ENCODE assay signal across 8 cellular contexts in genomic region chr3:123447749-123448502, GRCh38. TPM values are rescaled to one million over a fixed set of nuclear protein-coding genes. Genes with fewer than 3 reads are reported as not detected.
DNase-seq lines count a peak whose midpoint lies in the region; ATAC-seq, FAIRE-seq and TF ChIP-seq lines count a peak whose summit lies in the region.

No MANE protein-coding gene starts in this region.

- H3K27ac ChIP-seq in A549 (peak overlapping the region in 1 of 2 experiments; percentile 37; a peak in 1 of 6 replicates), HL-60 (replicated peaks) (no peak overlapping the region)

- TF ChIP-seq CTCF in A549 (IDR thresholded peaks at IDR 0.05) (peak; percentile 48; the same call in 2 of the 3 replicates), HL-60 (IDR thresholded peaks at IDR 0.05; ENCODE audit: insufficient read depth, low read length) (no peak)

- H3K9me3 Mint-ChIP-seq in activated T-helper 17 cell treated with anti-CD3 and anti-CD28 coated beads, Interleukin-2, amount 50 U/mL, for 72 hours: no peaks in the 10 kb centered on the region

- peaks cover 33% of the 10 kb centered on the region for H3K27me3 ChIP-seq in HL-60 (ENCODE audit: insufficient read depth, poor library complexity, severe bottlenecking)

- WGBS in A549 (ENCODE audit: missing lambda C conversion rate): 75% methylated on average over 73 of the region's 106 CpGs

- no peak for TF ChIP-seq EP300 in A549 (IDR thresholded peaks at IDR 0.05)

- H3K27me3 Mint-ChIP-seq in activated T-helper 17 cell treated with anti-CD3 and anti-CD28 coated beads, Interleukin-2, amount 50 U/mL, for 72 hours: peaks cover 49% of the 10 kb centered on the region

- no peaks in the 10 kb centered on the region for H3K4me1 Mint-ChIP-seq in activated T-helper 17 cell treated with anti-CD3 and anti-CD28 coated beads, Interleukin-2, amount 50 U/mL, for 72 hours

- DNase-seq in A549 (ENCODE audit: low read depth in 1 of 2, low spot score in 1 of 2): no peak
- peak in 1 of 2 experiments; percentile 5 for DNase-seq in HL-60 (ENCODE audit: low read depth in 1 of 2, low spot score in 1 of 2)
- peak; percentile 31 for DNase-seq in stimulated activated CD4-positive, alpha-beta T cell treated with anti-CD3 and anti-CD28 coated beads, Interleukin-1b, Interleukin-23, amount 100 ng/mL, for 48 hours
- DNase-seq in OCI-M2 (lab: John Stamatoyannopoulos, UW; ENCODE audit: unreplicated experiment): no peak

- no peak for TF ChIP-seq RAD21 in A549 (conservative IDR thresholded peaks at IDR 0.05 in 1 of 2, IDR thresholded peaks at IDR 0.05 in 1 of 2)

- H3K4me3 ChIP-seq in A549 (peak overlapping the region; percentile 72), HL-60 (replicated peaks; ENCODE audit: insufficient read depth, low read length) (peak overlapping the region; percentile 19), iPS-11a (ENCODE audit: low read depth, low read length) (peak overlapping the region; percentile 27)

- no peaks in the 10 kb centered on the region for H3K36me3 Mint-ChIP-seq in activated T-helper 17 cell treated with anti-CD3 and anti-CD28 coated beads, Interleukin-2, amount 50 U/mL, for 72 hours (ENCODE audit: low read depth)

- no peaks in the 10 kb centered on the region for H3K9me3 ChIP-seq in A549

- peak overlapping the region; percentile 99 for H3K4me2 ChIP-seq in A549

- no peak for ATAC-seq in A549
- ATAC-seq in activated T-helper 17 cell treated with anti-CD3 and anti-CD28 coated beads, Interleukin-2, amount 50 U/mL, for 72 hours (replicated peaks): peak; percentile 46
- ATAC-seq in HG03097 (IDR thresholded peaks at IDR 0.05; ENCODE audit: low FRiP score, unreplicated experiment): no peak
- ATAC-seq in HG02885 (IDR thresholded peaks at IDR 0.05; ENCODE audit: poor library complexity, unreplicated experiment): no peak

- CTCF ChIA-PET in A549 (lab: Yijun Ruan, JAX): interaction anchor here (0.5 to 2.7 kb wide), 15 partner anchors 10 to 1461 kb away, joined by 3 to 12 read pairs (median 4); no protein-coding TSS in a partner anchor

- no peak overlapping the region for H3K27ac Mint-ChIP-seq in activated T-helper 17 cell treated with anti-CD3 and anti-CD28 coated beads, Interleukin-2, amount 50 U/mL, for 72 hours

- peaks cover 4% of the 10 kb centered on the region; the same call in 1 of the 3 replicates for H3K4me1 ChIP-seq in A549

- H3K4me3 Mint-ChIP-seq in activated T-helper 17 cell treated with anti-CD3 and anti-CD28 coated beads, Interleukin-2, amount 50 U/mL, for 72 hours: no peak overlapping the region

- no peak for TF ChIP-seq POLR2A in A549 (IDR thresholded peaks at IDR 0.05; ENCODE audit: low read length)

- FAIRE-seq in A549 (lab: Jason Lieb, UNC): no peak

- POLR2A ChIA-PET in A549 (lab: Yijun Ruan, JAX): no interaction called here

TF ChIP-seq in A549, 52 proteins besides CTCF, POLR2A, EP300 and RAD21:
- TF ChIP-seq SMC3 (IDR thresholded peaks at IDR 0.05): no peak
- TF ChIP-seq RNF2 (IDR thresholded peaks at IDR 0.05; ENCODE audit: borderline replicate concordance, low read depth): no peak
- TF ChIP-seq EHF (CRISPR knock-in tag; IDR thresholded peaks at IDR 0.05): no peak
- no peak for TF ChIP-seq NPAS2 (CRISPR knock-in tag; IDR thresholded peaks at IDR 0.05; ENCODE audit: borderline replicate concordance)
- no peak for TF ChIP-seq HEYL (CRISPR knock-in tag; IDR thresholded peaks at IDR 0.05)
- no peak for TF ChIP-seq CHD2 (IDR thresholded peaks at IDR 0.05; ENCODE audit: low read length, partially characterized antibody)
- no peak for TF ChIP-seq SREBF2 (IDR thresholded peaks at IDR 0.05)

RNA-seq across cellular contexts. Expression of gene ADCY5, which starts 1.0 kb away (rescaled TPM):
- polyA plus RNA-seq in A549 (2011; rRNA removed): 0.68 and 0.70 TPM in 2 replicates
- polyA plus RNA-seq in A549 (2012; cell fraction: cytosol; rRNA removed): 0.36 and 1.0 TPM in 2 replicates
- polyA plus RNA-seq in A549 (2012; cell fraction: nucleus; rRNA removed): 0.88 and 1.2 TPM in 2 replicates
- 0.38 to 0.57 TPM (median 0.46 TPM) in 3 replicates for polyA plus RNA-seq in A549 (2017; fragmentation: RNase III; extraction: RNeasy Plus Mini Kit Qiagen cat#74134 plus additional on column Dnase treatment)
- polyA minus RNA-seq in A549 (2011; rRNA and poly(A)+ RNA removed): 3.9 and 6.3 TPM in 2 replicates
- not detected for total RNA-seq in activated T-helper 17 cell treated with anti-CD3 and anti-CD28 coated beads, Interleukin-2, amount 50 U/mL, for 72 hours

Comparison
In these comparisons a context has a peak if more than half of its experiments do, and no peak if none do; other contexts are left out.
1. H3K4me3 ChIP-seq: peak in every context shown above with its lines; median percentile 72 in A549; 27 in iPS-11a; 19 in HL-60.